ENCODE assay signal across 1 cellular context in genomic region chr2:219335373-219335786, GRCh38.
TF ChIP-seq lines count a peak whose summit lies in the region.

No MANE protein-coding gene starts in this region.

TF ChIP-seq in K562, 482 proteins besides CTCF, POLR2A, EP300 and RAD21:
- TF ChIP-seq NFE2 (IDR thresholded peaks at IDR 0.05; ENCODE audit: low read depth) (0 out of 2 replicates have a peak, but pooled peaks have one; percentile 11), RFX1 (IDR thresholded peaks at IDR 0.05) (no peak)
